Comparison of ENCODE assay signal across 8 cellular contexts in the genomic region with DNA sequence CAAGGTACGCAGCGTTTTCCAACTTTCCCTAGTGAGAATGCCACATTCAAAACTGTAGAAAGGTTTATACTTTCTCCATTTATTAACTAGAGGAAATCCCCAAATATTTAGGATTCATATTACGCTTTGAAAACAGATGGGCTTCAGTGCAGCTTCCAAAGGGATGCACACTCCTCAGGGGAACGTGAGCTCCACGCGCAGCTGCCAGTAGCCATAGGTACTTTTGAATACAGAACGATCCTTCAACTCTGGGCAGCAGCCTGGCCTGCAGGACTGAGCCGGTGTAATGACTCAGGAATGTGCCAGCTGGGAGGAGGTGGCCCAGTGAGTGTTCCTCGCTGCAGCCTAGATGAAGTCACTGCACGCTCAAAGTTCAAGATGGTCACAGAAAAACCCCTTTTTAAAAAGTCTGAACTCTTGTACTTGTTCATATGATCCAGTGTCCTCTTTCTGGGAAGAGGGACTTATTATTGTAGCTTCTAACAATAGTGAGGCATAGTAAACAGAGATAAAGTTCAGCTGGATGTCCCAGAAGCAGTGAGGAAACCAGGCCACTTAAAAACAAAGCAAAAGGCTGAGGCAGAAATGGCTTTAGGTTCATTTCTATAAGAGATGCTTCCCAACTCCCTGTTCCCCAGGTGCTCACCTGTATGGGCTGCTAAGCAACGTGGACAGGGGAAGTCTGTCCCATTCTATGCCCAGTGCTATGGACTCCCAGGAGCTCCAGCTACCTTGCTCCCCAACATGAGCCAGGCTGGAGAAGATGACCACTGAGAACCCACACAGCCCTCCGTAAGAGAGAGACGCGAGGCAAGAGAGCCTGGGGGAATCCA.
A peak's percentile ranks its signal among the peaks of the same experiment; 100 is the strongest.
DNase-seq lines count a peak whose midpoint lies in the region; ATAC-seq and TF ChIP-seq lines count a peak whose summit lies in the region.

No MANE protein-coding gene starts in this region.

- H3K27me3 Mint-ChIP-seq in osteocyte (ENCODE audit: unreplicated experiment) = no peaks in the 10 kb centered on the region
- H3K27me3 Mint-ChIP-seq in stimulated activated naive B cell treated with anti-CD40 and anti-IgM and Interleukin-4, amounts not matched to agents 10 μg/mL and 1 μg/mL and 100 μg/mL, for 72 hours = peaks cover 0 to 6% of the 10 kb centered on the region in 2 donors

- TF ChIP-seq CTCF in RWPE2 (IDR thresholded peaks at IDR 0.05; ENCODE audit: poor library complexity, severe bottlenecking) (no peak), fibroblast of the aortic adventitia (IDR thresholded peaks at IDR 0.05; ENCODE audit: insufficient read depth, low read length) (no peak), osteocyte (IDR thresholded peaks at IDR 0.05) (no peak)

- H3K9me3 Mint-ChIP-seq in osteocyte (ENCODE audit: unreplicated experiment) = no peaks in the 10 kb centered on the region
- peaks cover 7 to 9% of the 10 kb centered on the region in 2 donors for H3K9me3 Mint-ChIP-seq in stimulated activated naive B cell treated with anti-CD40 and anti-IgM and Interleukin-4, amounts not matched to agents 10 μg/mL and 1 μg/mL and 100 μg/mL, for 72 hours

- peaks cover 38% of the 10 kb centered on the region for H3K4me1 ChIP-seq in RWPE2 (ENCODE audit: insufficient read depth, poor library complexity, severe bottlenecking)

- in situ Hi-C loops in Caki2 (cut with HindIII; ENCODE audit: low pct_unique_long_range_greater_than_20kb, low sequenced_read_pairs) = no loop called here

- H3K27me3 ChIP-seq in RWPE2 (ENCODE audit: insufficient read depth, poor library complexity, severe bottlenecking) = no peaks in the 10 kb centered on the region

- H3K27ac Mint-ChIP-seq in osteocyte (ENCODE audit: unreplicated experiment) = peak overlapping the region; percentile 96
- H3K27ac Mint-ChIP-seq in stimulated activated naive B cell treated with anti-CD40 and anti-IgM and Interleukin-4, amounts not matched to agents 10 μg/mL and 1 μg/mL and 100 μg/mL, for 72 hours = no peak overlapping the region

- DNase-seq in Caki2 (ENCODE audit: low read depth) = peak; percentile 75
- DNase-seq in RWPE2 (ENCODE audit: low spot score) = no peak
- DNase-seq in fibroblast of the aortic adventitia (ENCODE audit: low read depth) = peak; percentile 75
- no peak for DNase-seq in osteocyte (ENCODE audit: extremely low spot score, unreplicated experiment)
- no peak for DNase-seq in NCI-H1436 (lab: John Stamatoyannopoulos, UW)
- no peak for DNase-seq in stimulated activated naive B cell treated with anti-CD40 and anti-IgM and Interleukin-4, amounts not matched to agents 10 μg/mL and 1 μg/mL and 100 μg/mL, for 72 hours

- peaks cover 26% of the 10 kb centered on the region for H3K36me3 Mint-ChIP-seq in osteocyte (ENCODE audit: unreplicated experiment)
- peaks cover 19 to 30% of the 10 kb centered on the region in 2 donors for H3K36me3 Mint-ChIP-seq in stimulated activated naive B cell treated with anti-CD40 and anti-IgM and Interleukin-4, amounts not matched to agents 10 μg/mL and 1 μg/mL and 100 μg/mL, for 72 hours

- peak overlapping the region; percentile 88 for H3K27ac ChIP-seq in RWPE2 (ENCODE audit: poor library complexity, severe bottlenecking)

- peaks cover 68% of the 10 kb centered on the region for H3K4me1 Mint-ChIP-seq in osteocyte (ENCODE audit: unreplicated experiment)
- peaks cover 1 to 6% of the 10 kb centered on the region in 2 donors for H3K4me1 Mint-ChIP-seq in stimulated activated naive B cell treated with anti-CD40 and anti-IgM and Interleukin-4, amounts not matched to agents 10 μg/mL and 1 μg/mL and 100 μg/mL, for 72 hours

- H3K4me3 ChIP-seq in RWPE2 (ENCODE audit: severe bottlenecking) = no peak overlapping the region
- H3K4me3 ChIP-seq in fibroblast of the aortic adventitia (ENCODE audit: low read depth, low read length) = no peak overlapping the region

- peaks cover 3% of the 10 kb centered on the region; the same call in 1 of the 2 replicates for H3K36me3 ChIP-seq in RWPE2 (ENCODE audit: low read depth)

- no peaks in the 10 kb centered on the region for H3K9me3 ChIP-seq in RWPE2 (ENCODE audit: severe bottlenecking)

- no peak overlapping the region for H3K4me3 Mint-ChIP-seq in osteocyte (ENCODE audit: unreplicated experiment)
- H3K4me3 Mint-ChIP-seq in stimulated activated naive B cell treated with anti-CD40 and anti-IgM and Interleukin-4, amounts not matched to agents 10 μg/mL and 1 μg/mL and 100 μg/mL, for 72 hours = no peak overlapping the region

- ATAC-seq in RWPE2 (ENCODE audit: low read depth) (peak; percentile 96), GM18517 (IDR thresholded peaks at IDR 0.05; ENCODE audit: unreplicated experiment) (no peak), HG03520 (IDR thresholded peaks at IDR 0.05; ENCODE audit: unreplicated experiment) (no peak)
- no peak for ATAC-seq in stimulated activated naive B cell treated with anti-CD40 and anti-IgM and Interleukin-4, amounts not matched to agents 10 μg/mL and 1 μg/mL and 100 μg/mL, for 72 hours (replicated peaks)

Comparison
In these comparisons a context has a peak if more than half of its experiments do, and no peak if none do; other contexts are left out.
1. DNase-seq: peak in Caki2 (single experiment) and fibroblast of the aortic adventitia (single experiment); none in RWPE2 (single experiment), osteocyte (single experiment), NCI-H1436 (single experiment) and stimulated activated naive B cell treated with anti-CD40 and anti-IgM and Interleukin-4, amounts not matched to agents 10 μg/mL and 1 μg/mL and 100 μg/mL, for 72 hours (single experiment).